Comparison of ENCODE assay signal across 19 cellular contexts in the genomic region with DNA sequence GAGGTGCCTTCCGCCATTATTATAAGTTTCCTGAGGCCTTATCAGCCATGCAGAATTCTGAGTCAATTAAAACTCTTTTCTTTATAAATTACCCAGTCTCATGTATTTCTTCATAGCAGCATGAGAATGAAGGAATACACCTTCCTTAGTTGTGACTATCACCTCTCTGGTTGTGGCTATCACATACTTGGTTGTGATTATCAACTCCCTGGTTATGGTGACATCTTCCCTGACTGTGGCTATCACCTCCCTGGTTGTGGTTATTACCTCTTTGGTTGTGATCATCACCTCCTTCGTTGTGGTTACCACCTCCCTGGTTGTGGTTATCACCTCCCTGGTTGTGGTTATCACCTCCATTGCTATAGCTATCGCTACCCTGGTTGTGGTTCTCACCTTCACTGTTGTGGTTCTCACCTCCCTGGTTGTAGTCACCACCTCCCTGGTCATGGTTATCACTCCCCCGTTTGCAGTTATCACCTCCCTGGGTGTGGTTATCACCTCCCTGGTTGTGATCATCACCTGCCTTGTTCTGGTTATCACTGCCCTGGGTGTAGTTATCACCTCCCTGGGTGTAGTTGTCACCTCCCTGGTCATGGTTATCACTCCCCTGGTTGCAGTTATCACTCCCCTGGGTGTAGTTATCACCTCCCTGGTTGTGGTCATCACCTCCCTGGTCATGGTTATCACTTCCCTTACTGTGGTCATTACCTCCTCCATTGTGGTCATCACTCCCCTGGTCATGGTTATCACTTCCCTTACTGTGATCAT.
"Had no signal": no experiment of that assay in that cellular context is flagged by ENCODE, and none has a peak within 500 bp of the region (broad histone marks: within the 10 kb centered on the region; RNA-seq: fewer than 3 reads in every experiment).

No MANE protein-coding gene starts in this region.

- H3K36me3 Mint-ChIP-seq: activated naive CD8-positive, alpha-beta T cell had no signal

- FAIRE-seq: islet of Langerhans had no signal

- H3K9me3 Mint-ChIP-seq: nephron had no signal

- H3K4me1 Mint-ChIP-seq: nephron had no signal

- H3K4me3 ChIP-seq: breast epithelium, mucosa of descending colon, SJSA1, spleen, stomach, uterus had no signal

- H3K27ac Mint-ChIP-seq: nephron, progenitor cell of endocrine pancreas had no signal

- H3K36me3 ChIP-seq: breast epithelium, SJSA1, uterus, WERI-Rb-1 had no signal

- DNase-seq: aorta, foreskin keratinocyte, head of caudate nucleus, mucosa of descending colon, occipital lobe, right cardiac atrium, spleen, stomach, SW 1271, T1000, uterus, WERI-Rb-1 had no signal

- H3K27me3 ChIP-seq: breast epithelium, SJSA1, uterus had no signal

- ATAC-seq: foreskin keratinocyte, mucosa of descending colon, right cardiac atrium had no signal

- H3K4me3 Mint-ChIP-seq: activated CD4-positive, alpha-beta T cell treated with anti-CD3 and anti-CD28 coated beads, Interleukin-2, amount 10 ng/mL, durations not matched to agents 24 days and 14 days; activated naive CD8-positive, alpha-beta T cell; nephron had no signal
